ENCODE assay signal across 1 cellular context in genomic region chr1:9230869-9231533, GRCh38.
A peak's percentile ranks its signal among the peaks of the same experiment; 100 is the strongest.
TF ChIP-seq lines count a peak whose summit lies in the region.

No MANE protein-coding gene starts in this region.

TF ChIP-seq in K562, 482 proteins besides CTCF, POLR2A, EP300 and RAD21:
- TF ChIP-seq MAX (CRISPR knock-in tag; IDR thresholded peaks at IDR 0.05) (no peak), HES1 (IDR thresholded peaks at IDR 0.05; ENCODE audit: low read depth) (no peak), C11orf30 (IDR thresholded peaks at IDR 0.05; ENCODE audit: low read depth) (peak; percentile 65; the same call in 1 of the 2 replicates), MAFF (IDR thresholded peaks at IDR 0.05; ENCODE audit: low read length) (0 out of 2 replicates have a peak, but pooled peaks have one; percentile 24), MTA3 (IDR thresholded peaks at IDR 0.05; ENCODE audit: borderline replicate concordance) (no peak), MAFG (tag; conservative IDR thresholded peaks at IDR 0.05) (no peak; the same call in 1 of the 2 replicates), HLTF (IDR thresholded peaks at IDR 0.05) (no peak), NCOA2 (IDR thresholded peaks at IDR 0.05; ENCODE audit: partially characterized antibody in 2 of 2) (no peak), U2AF2 (optimal IDR thresholded peaks at IDR 0.05; ENCODE audit: low read depth, low read length) (no peak), ZNF316 (IDR thresholded peaks at IDR 0.05) (peak; percentile 81), ZNF408 (CRISPR knock-in tag; IDR thresholded peaks at IDR 0.05; ENCODE audit: low read depth) (no peak), KLF13 (tag; IDR thresholded peaks at IDR 0.05; ENCODE audit: borderline replicate concordance, low read depth) (no peak), EWSR1 (IDR thresholded peaks at IDR 0.05; ENCODE audit: borderline replicate concordance, low read depth, partially characterized antibody) (no peak), CHCHD3 (CRISPR knock-in tag; IDR thresholded peaks at IDR 0.05) (no peak), ELF2 (CRISPR knock-in tag; IDR thresholded peaks at IDR 0.05) (no peak), FOXP1 (CRISPR knock-in tag; IDR thresholded peaks at IDR 0.05) (no peak), STAT5A (IDR thresholded peaks at IDR 0.05; ENCODE audit: borderline replicate concordance, low read length) (no peak), TCFL5 (CRISPR knock-in tag; conservative IDR thresholded peaks at IDR 0.05) (no peak)
- TF ChIP-seq, protein P1, sequence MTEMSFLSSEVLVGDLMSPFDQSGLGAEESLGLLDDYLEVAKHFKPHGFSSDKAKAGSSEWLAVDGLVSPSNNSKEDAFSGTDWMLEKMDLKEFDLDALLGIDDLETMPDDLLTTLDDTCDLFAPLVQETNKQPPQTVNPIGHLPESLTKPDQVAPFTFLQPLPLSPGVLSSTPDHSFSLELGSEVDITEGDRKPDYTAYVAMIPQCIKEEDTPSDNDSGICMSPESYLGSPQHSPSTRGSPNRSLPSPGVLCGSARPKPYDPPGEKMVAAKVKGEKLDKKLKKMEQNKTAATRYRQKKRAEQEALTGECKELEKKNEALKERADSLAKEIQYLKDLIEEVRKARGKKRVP (CRISPR knock-in tag; IDR thresholded peaks at IDR 0.05), result no peak
- TF ChIP-seq, protein P2, sequence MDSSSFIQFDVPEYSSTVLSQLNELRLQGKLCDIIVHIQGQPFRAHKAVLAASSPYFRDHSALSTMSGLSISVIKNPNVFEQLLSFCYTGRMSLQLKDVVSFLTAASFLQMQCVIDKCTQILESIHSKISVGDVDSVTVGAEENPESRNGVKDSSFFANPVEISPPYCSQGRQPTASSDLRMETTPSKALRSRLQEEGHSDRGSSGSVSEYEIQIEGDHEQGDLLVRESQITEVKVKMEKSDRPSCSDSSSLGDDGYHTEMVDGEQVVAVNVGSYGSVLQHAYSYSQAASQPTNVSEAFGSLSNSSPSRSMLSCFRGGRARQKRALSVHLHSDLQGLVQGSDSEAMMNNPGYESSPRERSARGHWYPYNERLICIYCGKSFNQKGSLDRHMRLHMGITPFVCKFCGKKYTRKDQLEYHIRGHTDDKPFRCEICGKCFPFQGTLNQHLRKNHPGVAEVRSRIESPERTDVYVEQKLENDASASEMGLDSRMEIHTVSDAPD (CRISPR knock-in tag; IDR thresholded peaks at IDR 0.05), result no peak
- TF ChIP-seq, protein P3, sequence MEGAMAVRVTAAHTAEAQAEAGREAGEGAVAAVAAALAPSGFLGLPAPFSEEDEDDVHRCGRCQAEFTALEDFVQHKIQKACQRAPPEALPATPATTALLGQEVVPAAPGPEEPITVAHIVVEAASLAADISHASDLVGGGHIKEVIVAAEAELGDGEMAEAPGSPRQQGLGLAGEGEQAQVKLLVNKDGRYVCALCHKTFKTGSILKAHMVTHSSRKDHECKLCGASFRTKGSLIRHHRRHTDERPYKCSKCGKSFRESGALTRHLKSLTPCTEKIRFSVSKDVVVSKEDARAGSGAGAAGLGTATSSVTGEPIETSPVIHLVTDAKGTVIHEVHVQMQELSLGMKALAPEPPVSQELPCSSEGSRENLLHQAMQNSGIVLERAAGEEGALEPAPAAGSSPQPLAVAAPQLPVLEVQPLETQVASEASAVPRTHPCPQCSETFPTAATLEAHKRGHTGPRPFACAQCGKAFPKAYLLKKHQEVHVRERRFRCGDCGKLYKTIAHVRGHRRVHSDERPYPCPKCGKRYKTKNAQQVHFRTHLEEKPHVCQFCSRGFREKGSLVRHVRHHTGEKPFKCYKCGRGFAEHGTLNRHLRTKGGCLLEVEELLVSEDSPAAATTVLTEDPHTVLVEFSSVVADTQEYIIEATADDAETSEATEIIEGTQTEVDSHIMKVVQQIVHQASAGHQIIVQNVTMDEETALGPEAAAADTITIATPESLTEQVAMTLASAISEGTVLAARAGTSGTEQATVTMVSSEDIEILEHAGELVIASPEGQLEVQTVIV (CRISPR knock-in tag; IDR thresholded peaks at IDR 0.05; ENCODE audit: borderline replicate concordance), result no peak
TF ChIP-seq in K562: peak in this region for 3.
